20 cellular contexts compared by ENCODE assay signal in the genomic region with DNA sequence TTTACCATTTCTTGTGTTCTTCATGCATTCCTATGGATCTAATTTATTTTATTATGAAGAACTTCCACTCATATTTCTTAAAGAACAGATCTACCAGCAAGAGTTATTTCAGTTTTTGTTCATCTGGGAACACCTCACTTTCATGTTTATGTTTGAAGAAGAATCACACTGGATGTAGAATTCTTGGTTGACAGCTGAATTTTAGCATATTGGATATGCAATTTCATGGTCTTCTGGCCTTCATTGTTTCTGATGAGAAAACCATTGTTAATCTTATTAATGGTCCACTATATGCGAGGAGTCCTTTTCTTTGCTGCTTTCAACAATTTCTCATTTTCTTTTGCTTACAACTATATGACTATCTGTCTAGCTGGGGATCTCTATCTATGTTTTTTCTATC.
DNase-seq lines count a peak whose midpoint lies in the region; ATAC-seq, FAIRE-seq and TF ChIP-seq lines count a peak whose summit lies in the region.
"Had no signal": no experiment of that assay in that cellular context is flagged by ENCODE, and none has a peak within 500 bp of the region (broad histone marks: within the 10 kb centered on the region; RNA-seq: fewer than 3 reads in every experiment).

No MANE protein-coding gene starts in this region.

- BruUV-seq in GM12878 (replicated peaks; lab: Mats Ljungman, UMichigan) = no TSS peak

- no peaks in the 10 kb centered on the region for H3K27me3 ChIP-seq in GM12878 (replicated peaks in 1 of 2; ENCODE audit: control insufficient read depth in 2 of 2, insufficient read depth in 2 of 2, low read length in 1 of 2)
- H3K27me3 ChIP-seq: BLaER1 treated with 17β-estradiol and CSF1 and Interleukin-3, amounts not matched to agents 10 nM and 100 nM had no signal

- no peaks in the 10 kb centered on the region for H3K4me1 ChIP-seq in GM12878 (ENCODE audit: control insufficient read depth, insufficient read depth, low read length)
- H3K4me1 ChIP-seq: A549; BLaER1 treated with 17β-estradiol and CSF1 and Interleukin-3, amounts not matched to agents 10 nM and 100 nM; Caco-2 had no signal

- in situ Hi-C loops in GM12878 (cut with MboI) = no loop called here

- TF ChIP-seq EP300 in GM12878 (IDR thresholded peaks at IDR 0.05; ENCODE audit: borderline replicate concordance in 1 of 2, control insufficient read depth in 1 of 2, low read depth in 2 of 2, low read length in 2 of 2) = no peak

- TF ChIP-seq RAD21 in GM12878 (IDR thresholded peaks at IDR 0.05; ENCODE audit: insufficient read depth, low read depth, low read length) = no peak

- H3K4me3 ChIP-seq in GM12878 = no peak overlapping the region
- H3K4me3 ChIP-seq: A549; BLaER1 treated with 17β-estradiol and CSF1 and Interleukin-3, amounts not matched to agents 10 nM and 100 nM had no signal

- CTCF ChIA-PET in GM12878 (lab: Yijun Ruan, JAX) = interaction anchor here (0.8 kb wide), 1 partner anchor 116 kb away, joined by 3 read pairs; no protein-coding TSS in a partner anchor

- H2AFZ ChIP-seq in GM12878 (ENCODE audit: control insufficient read depth, low read depth, low read length) = no peak overlapping the region

- no peak overlapping the region for H3K4me2 ChIP-seq in GM12878 (ENCODE audit: control insufficient read depth, insufficient read depth)
- H3K4me2 ChIP-seq: A549; BLaER1 treated with 17β-estradiol and CSF1 and Interleukin-3, amounts not matched to agents 10 nM and 100 nM had no signal

- no peak for TF ChIP-seq CTCF in GM12878 (IDR thresholded peaks at IDR 0.05 in 2 of 3, conservative IDR thresholded peaks at IDR 0.05 in 1 of 3; ENCODE audit: control insufficient read depth in 2 of 3, extremely low read depth in 1 of 3, insufficient read depth in 1 of 3, low read depth in 3 of 3, low read length in 3 of 3)

- no peak for FAIRE-seq in GM12878 (lab: Jason Lieb, UNC)
- FAIRE-seq: A549, D721Med, GM12892, GM18507 had no signal

- RAD21 ChIA-PET in GM12878 (lab: Charles Lee; ENCODE audit: unreplicated experiment) = no interaction called here

- POLR2A ChIA-PET in GM12878 (lab: Charles Lee) = no interaction called here

- TF ChIP-seq POLR2A in GM12878 (IDR thresholded peaks at IDR 0.05; ENCODE audit: low read depth, low read length) = no peak

- H3K9ac ChIP-seq in GM12878 (ENCODE audit: control insufficient read depth, insufficient read depth, low read length) = no peak overlapping the region
- H3K9ac ChIP-seq: BLaER1 treated with 17β-estradiol and CSF1 and Interleukin-3, amounts not matched to agents 10 nM and 100 nM had no signal

- ATAC-seq in GM12878 = no peak
- ATAC-seq in HG03571 (IDR thresholded peaks at IDR 0.05; ENCODE audit: unreplicated experiment) = no peak
- ATAC-seq: A549; CD8-positive, alpha-beta T cell had no signal

- no peaks in the 10 kb centered on the region for H3K79me2 ChIP-seq in GM12878 (ENCODE audit: control insufficient read depth, insufficient read depth, low read length)

- no peaks in the 10 kb centered on the region; the same call in 2 of the 3 replicates for H3K9me3 ChIP-seq in GM12878 (replicated peaks; ENCODE audit: control insufficient read depth, insufficient read depth, low read length)

- WGBS in GM12878 (ENCODE audit: insufficient coverage, insufficient replicate concordance, low lambda C conversion rate, missing lambda C conversion rate) = 93% methylated on average over 1 of the region's 1 CpG

- DNase-seq in DMS53 (lab: John Stamatoyannopoulos, UW) = peak; percentile 21
- no peak for DNase-seq in DMS53 treated with DMSO at 0.1 percent for 48 hours (lab: John Stamatoyannopoulos, UW; ENCODE audit: unreplicated experiment)
- no peak for DNase-seq in GM12878 (ENCODE audit: low read depth, low spot score)
- peak; percentile 41 for DNase-seq in left kidney (ENCODE audit: low read depth, low spot score)
- DNase-seq in NCI-H69 (lab: John Stamatoyannopoulos, UW) = no peak
- DNase-seq: AML-193; Caco-2; Calu3; CD4-positive, alpha-beta T cell; CD8-positive, alpha-beta T cell; DMS79 treated with DMSO at 0.1 percent for 48 hours; GF-D8 had no signal

- SMC1A ChIA-PET in GM12878 (lab: Charles Lee; ENCODE audit: uncharacterized antibody, unreplicated experiment) = no interaction called here

- H3K27ac ChIP-seq in GM12878 (ENCODE audit: control insufficient read depth, insufficient read depth) = no peak overlapping the region
- H3K27ac ChIP-seq: 22Rv1; A549; BLaER1 treated with 17β-estradiol and CSF1 and Interleukin-3, amounts not matched to agents 10 nM and 100 nM; C4-2B had no signal

- H4K20me1 ChIP-seq in GM12878 (ENCODE audit: control insufficient read depth, insufficient read depth) = no peaks in the 10 kb centered on the region
- H4K20me1 ChIP-seq: BLaER1 treated with 17β-estradiol and CSF1 and Interleukin-3, amounts not matched to agents 10 nM and 100 nM had no signal

- no peaks in the 10 kb centered on the region for H3K36me3 ChIP-seq in GM12878 (ENCODE audit: control insufficient read depth in 2 of 2, insufficient read depth in 2 of 2, low read length in 1 of 2)

- intact Hi-C loops in GM12878 (cut with micrococcal nuclease; ENCODE audit: unreplicated experiment) = no loop called here

TF ChIP-seq in GM12878, 131 proteins besides CTCF, POLR2A, EP300 and RAD21:
- TF ChIP-seq CBX5 (IDR thresholded peaks at IDR 0.05; ENCODE audit: low read depth) = 0 out of 2 replicates have a peak, but pooled peaks have one; percentile 48
- no peak for TF ChIP-seq POLR2AphosphoS2 (IDR thresholded peaks at IDR 0.05; ENCODE audit: low read depth, low read length)
- TF ChIP-seq, protein P1, sequence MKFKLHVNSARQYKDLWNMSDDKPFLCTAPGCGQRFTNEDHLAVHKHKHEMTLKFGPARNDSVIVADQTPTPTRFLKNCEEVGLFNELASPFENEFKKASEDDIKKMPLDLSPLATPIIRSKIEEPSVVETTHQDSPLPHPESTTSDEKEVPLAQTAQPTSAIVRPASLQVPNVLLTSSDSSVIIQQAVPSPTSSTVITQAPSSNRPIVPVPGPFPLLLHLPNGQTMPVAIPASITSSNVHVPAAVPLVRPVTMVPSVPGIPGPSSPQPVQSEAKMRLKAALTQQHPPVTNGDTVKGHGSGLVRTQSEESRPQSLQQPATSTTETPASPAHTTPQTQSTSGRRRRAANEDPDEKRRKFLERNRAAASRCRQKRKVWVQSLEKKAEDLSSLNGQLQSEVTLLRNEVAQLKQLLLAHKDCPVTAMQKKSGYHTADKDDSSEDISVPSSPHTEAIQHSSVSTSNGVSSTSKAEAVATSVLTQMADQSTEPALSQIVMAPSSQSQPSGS (IDR thresholded peaks at IDR 0.05; ENCODE audit: low read length) = no peak
- TF ChIP-seq, protein P2, sequence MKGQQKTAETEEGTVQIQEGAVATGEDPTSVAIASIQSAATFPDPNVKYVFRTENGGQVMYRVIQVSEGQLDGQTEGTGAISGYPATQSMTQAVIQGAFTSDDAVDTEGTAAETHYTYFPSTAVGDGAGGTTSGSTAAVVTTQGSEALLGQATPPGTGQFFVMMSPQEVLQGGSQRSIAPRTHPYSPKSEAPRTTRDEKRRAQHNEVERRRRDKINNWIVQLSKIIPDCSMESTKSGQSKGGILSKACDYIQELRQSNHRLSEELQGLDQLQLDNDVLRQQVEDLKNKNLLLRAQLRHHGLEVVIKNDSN (IDR thresholded peaks at IDR 0.05; ENCODE audit: borderline replicate concordance, extremely low read length, insufficient read depth, low read depth, low read length) = no peak
- no peak for TF ChIP-seq MEF2B (IDR thresholded peaks at IDR 0.05; ENCODE audit: partially characterized antibody, poor library complexity, severe bottlenecking)
- TF ChIP-seq BHLHE40 (IDR thresholded peaks at IDR 0.05; ENCODE audit: borderline replicate concordance in 1 of 2, low read depth in 2 of 2, low read length in 1 of 2) = no peak

Comparison
In these comparisons a context has a peak if more than half of its experiments do, and no peak if none do; other contexts are left out.
1. DNase-seq: peak in DMS53 (single experiment) and left kidney (single experiment); none in DMS53 treated with DMSO at 0.1 percent for 48 hours (single experiment), GM12878 (single experiment) and NCI-H69 (single experiment).